ENCODE assay signal across 25 cellular contexts in the genomic region with DNA sequence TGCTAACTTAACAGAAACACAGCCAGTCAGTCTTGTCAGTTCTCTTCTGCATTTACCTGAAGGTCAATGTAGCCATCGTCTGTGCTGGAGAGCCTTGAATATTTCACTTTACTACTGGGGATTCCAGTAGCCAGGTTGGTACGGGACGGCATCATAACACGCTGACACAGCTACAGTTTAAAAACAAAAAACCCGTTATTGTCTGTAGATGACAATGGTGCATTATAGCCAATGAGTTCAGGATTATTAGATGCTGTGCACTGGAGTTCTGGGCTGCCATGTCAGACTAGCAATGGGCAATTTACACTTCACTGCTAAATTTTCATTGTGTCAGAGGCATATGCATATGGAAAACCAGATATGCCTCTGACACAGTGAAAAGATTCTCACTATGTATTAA.
"Had no signal": no experiment of that assay in that cellular context is flagged by ENCODE, and none has a peak within 500 bp of the region (broad histone marks: within the 10 kb centered on the region; RNA-seq: fewer than 3 reads in every experiment).

No MANE protein-coding gene starts in this region.

- H3K27me3 Mint-ChIP-seq: activated CD4-positive, alpha-beta memory T cell treated with anti-CD3 and anti-CD28 coated beads for 36 hours; activated CD4-positive, alpha-beta T cell treated with anti-CD3 and anti-CD28 coated beads, Interleukin-2, amount 10 ng/mL, durations not matched to agents 24 days and 14 days; central memory CD8-positive, alpha-beta T cell; memory B cell had no signal

- H3K4me3 Mint-ChIP-seq: activated CD4-positive, alpha-beta memory T cell treated with anti-CD3 and anti-CD28 coated beads for 36 hours; activated CD4-positive, alpha-beta T cell treated with anti-CD3 and anti-CD28 coated beads, Interleukin-2, amount 10 ng/mL, durations not matched to agents 24 days and 14 days; activated T-cell treated with anti-CD3 and anti-CD28 coated beads, Interleukin-2, amount 50 U/mL, for 4 hours; central memory CD8-positive, alpha-beta T cell; memory B cell; natural killer cell; T-helper 1 cell treated with Interleukin-12 subunit alpha and Interleukin-12 subunit beta and Interleukin-4 antibody, amounts not matched to agents 30 μg/mL and 1 μg/mL, for 36 hours had no signal

- H3K4me2 ChIP-seq: hepatocyte had no signal

- H3K4me3 ChIP-seq: breast epithelium, hepatocyte, right lobe of liver, SK-N-MC, suprapubic skin, tibial nerve had no signal

- H3K27ac Mint-ChIP-seq: activated CD4-positive, alpha-beta memory T cell treated with anti-CD3 and anti-CD28 coated beads for 36 hours; activated CD4-positive, alpha-beta T cell treated with anti-CD3 and anti-CD28 coated beads, Interleukin-2, amount 10 ng/mL, durations not matched to agents 24 days and 14 days; activated T-helper 2 cell treated with anti-CD3 and anti-CD28 coated beads, Interferon-gamma antibody, Interleukin-2, Interleukin-4, amounts not matched to agents 10 μg/mL and 5 μg/mL and 100 μg/mL, durations not matched to agents 14 hours and 24 hours and 36 hours; memory B cell; natural killer cell; T-helper 1 cell treated with Interleukin-12 subunit alpha and Interleukin-12 subunit beta and Interleukin-4 antibody, amounts not matched to agents 30 μg/mL and 1 μg/mL, for 36 hours had no signal

- ATAC-seq: activated naive CD4-positive, alpha-beta T cell treated with anti-CD3 and anti-CD28 coated beads, Interleukin-2, amount 50 U/mL, for 72 hours; activated T-cell treated with anti-CD3 and anti-CD28 coated beads, Interleukin-2, amount 50 U/mL, for 4 hours; left colon; natural killer cell; right lobe of liver had no signal

- H3K9me3 Mint-ChIP-seq: activated CD4-positive, alpha-beta memory T cell treated with anti-CD3 and anti-CD28 coated beads for 36 hours; activated CD4-positive, alpha-beta T cell treated with anti-CD3 and anti-CD28 coated beads, Interleukin-2, amount 10 ng/mL, durations not matched to agents 24 days and 14 days; activated naive CD4-positive, alpha-beta T cell treated with anti-CD3 and anti-CD28 coated beads, Interleukin-2, amount 50 U/mL, for 72 hours; activated T-cell treated with anti-CD3 and anti-CD28 coated beads, Interleukin-2, amount 50 U/mL, for 4 hours; activated T-helper 2 cell treated with anti-CD3 and anti-CD28 coated beads, Interferon-gamma antibody, Interleukin-2, Interleukin-4, amounts not matched to agents 10 μg/mL and 5 μg/mL and 100 μg/mL, durations not matched to agents 14 hours and 24 hours and 36 hours; central memory CD8-positive, alpha-beta T cell; memory B cell; natural killer cell; T-helper 1 cell treated with Interleukin-12 subunit alpha and Interleukin-12 subunit beta and Interleukin-4 antibody, amounts not matched to agents 30 μg/mL and 1 μg/mL, for 36 hours had no signal

- H2AFZ ChIP-seq: hepatocyte had no signal

- H3K27me3 ChIP-seq: breast epithelium, hepatocyte, right lobe of liver, suprapubic skin, tibial nerve had no signal

- H3K4me1 ChIP-seq: breast epithelium had no signal

- DNase-seq: activated CD4-positive, alpha-beta memory T cell treated with anti-CD3 and anti-CD28 coated beads for 36 hours; activated CD4-positive, alpha-beta T cell treated with anti-CD3 and anti-CD28 coated beads, Interleukin-2, amount 10 ng/mL, durations not matched to agents 24 days and 14 days; activated CD8-positive, alpha-beta memory T cell treated with anti-CD3 and anti-CD28 coated beads, Interleukin-2, amount 50 U/mL, for 4 hours; activated naive CD4-positive, alpha-beta T cell; activated T-cell treated with anti-CD3 and anti-CD28 coated beads, Interleukin-2, amount 50 U/mL, for 4 hours; dermis blood vessel endothelial cell; effector memory CD4-positive, alpha-beta T cell; glutamatergic neuron; left colon; natural killer cell; right lobe of liver; stimulated activated CD4-positive, alpha-beta T cell treated with anti-CD3 and anti-CD28 coated beads, Interleukin-2, amount 100 ng/mL, for 48 hours; stimulated activated naive CD4-positive, alpha-beta T cell treated with Interleukin-2 at 50 U/mL for 16 hours; T-helper 9 cell had no signal

- H3K9me3 ChIP-seq: breast epithelium, right lobe of liver, suprapubic skin, tibial nerve had no signal

- H3K36me3 Mint-ChIP-seq: natural killer cell had no signal

- H3K27ac ChIP-seq: breast epithelium, hepatocyte, right lobe of liver, SK-N-MC, suprapubic skin, tibial nerve, VCaP had no signal

- H3K36me3 ChIP-seq: breast epithelium had no signal
